Comparison of ENCODE assay signal across 2 cellular contexts in the genomic region with DNA sequence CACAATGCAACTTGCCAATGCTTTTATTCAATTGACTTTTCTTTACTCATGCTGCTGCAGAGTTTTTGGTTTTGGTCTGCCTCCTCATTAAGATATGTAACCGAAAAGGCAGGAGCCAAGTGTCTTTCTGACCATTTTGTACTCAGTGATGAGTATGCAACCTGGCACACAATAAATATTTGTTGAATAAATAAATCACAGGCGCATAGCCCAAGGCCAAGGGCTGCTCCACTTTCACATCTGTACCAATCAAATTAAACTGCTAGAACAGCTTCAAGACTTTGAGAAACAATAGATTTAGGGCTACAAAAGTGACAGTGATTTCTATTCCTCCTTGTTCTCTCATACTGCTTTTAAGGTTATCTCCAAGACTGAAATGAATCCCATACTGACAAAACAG.
TF ChIP-seq lines count a peak whose summit lies in the region.

No MANE protein-coding gene starts in this region.

TF ChIP-seq in liver, 16 proteins besides CTCF, POLR2A, EP300 and RAD21 (continued from another document):
- TF ChIP-seq, protein P1, sequence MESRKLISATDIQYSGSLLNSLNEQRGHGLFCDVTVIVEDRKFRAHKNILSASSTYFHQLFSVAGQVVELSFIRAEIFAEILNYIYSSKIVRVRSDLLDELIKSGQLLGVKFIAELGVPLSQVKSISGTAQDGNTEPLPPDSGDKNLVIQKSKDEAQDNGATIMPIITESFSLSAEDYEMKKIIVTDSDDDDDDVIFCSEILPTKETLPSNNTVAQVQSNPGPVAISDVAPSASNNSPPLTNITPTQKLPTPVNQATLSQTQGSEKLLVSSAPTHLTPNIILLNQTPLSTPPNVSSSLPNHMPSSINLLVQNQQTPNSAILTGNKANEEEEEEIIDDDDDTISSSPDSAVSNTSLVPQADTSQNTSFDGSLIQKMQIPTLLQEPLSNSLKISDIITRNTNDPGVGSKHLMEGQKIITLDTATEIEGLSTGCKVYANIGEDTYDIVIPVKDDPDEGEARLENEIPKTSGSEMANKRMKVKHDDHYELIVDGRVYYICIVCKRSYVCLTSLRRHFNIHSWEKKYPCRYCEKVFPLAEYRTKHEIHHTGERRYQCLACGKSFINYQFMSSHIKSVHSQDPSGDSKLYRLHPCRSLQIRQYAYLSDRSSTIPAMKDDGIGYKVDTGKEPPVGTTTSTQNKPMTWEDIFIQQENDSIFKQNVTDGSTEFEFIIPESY (IDR thresholded peaks at IDR 0.05): no peak
- no peak for TF ChIP-seq FOXA2 (IDR thresholded peaks at IDR 0.05)
- TF ChIP-seq SP1 (IDR thresholded peaks at IDR 0.05): peak; percentile 9
- no peak for TF ChIP-seq NR2F2 (IDR thresholded peaks at IDR 0.05)
- peak; percentile 43 for TF ChIP-seq YY1 (IDR thresholded peaks at IDR 0.05)
- TF ChIP-seq, protein P2, sequence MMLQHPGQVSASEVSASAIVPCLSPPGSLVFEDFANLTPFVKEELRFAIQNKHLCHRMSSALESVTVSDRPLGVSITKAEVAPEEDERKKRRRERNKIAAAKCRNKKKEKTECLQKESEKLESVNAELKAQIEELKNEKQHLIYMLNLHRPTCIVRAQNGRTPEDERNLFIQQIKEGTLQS (IDR thresholded peaks at IDR 0.05): no peak
- no peak for TF ChIP-seq EGR1 (IDR thresholded peaks at IDR 0.05; ENCODE audit: low read depth in 2 of 2)
- TF ChIP-seq TAF1 (conservative IDR thresholded peaks at IDR 0.05): no peak
- TF ChIP-seq RXRA (IDR thresholded peaks at IDR 0.05): peak in 1 of 2 donors; percentile 45
- no peak for TF ChIP-seq HNF4G (IDR thresholded peaks at IDR 0.05)
- TF ChIP-seq, protein P3, sequence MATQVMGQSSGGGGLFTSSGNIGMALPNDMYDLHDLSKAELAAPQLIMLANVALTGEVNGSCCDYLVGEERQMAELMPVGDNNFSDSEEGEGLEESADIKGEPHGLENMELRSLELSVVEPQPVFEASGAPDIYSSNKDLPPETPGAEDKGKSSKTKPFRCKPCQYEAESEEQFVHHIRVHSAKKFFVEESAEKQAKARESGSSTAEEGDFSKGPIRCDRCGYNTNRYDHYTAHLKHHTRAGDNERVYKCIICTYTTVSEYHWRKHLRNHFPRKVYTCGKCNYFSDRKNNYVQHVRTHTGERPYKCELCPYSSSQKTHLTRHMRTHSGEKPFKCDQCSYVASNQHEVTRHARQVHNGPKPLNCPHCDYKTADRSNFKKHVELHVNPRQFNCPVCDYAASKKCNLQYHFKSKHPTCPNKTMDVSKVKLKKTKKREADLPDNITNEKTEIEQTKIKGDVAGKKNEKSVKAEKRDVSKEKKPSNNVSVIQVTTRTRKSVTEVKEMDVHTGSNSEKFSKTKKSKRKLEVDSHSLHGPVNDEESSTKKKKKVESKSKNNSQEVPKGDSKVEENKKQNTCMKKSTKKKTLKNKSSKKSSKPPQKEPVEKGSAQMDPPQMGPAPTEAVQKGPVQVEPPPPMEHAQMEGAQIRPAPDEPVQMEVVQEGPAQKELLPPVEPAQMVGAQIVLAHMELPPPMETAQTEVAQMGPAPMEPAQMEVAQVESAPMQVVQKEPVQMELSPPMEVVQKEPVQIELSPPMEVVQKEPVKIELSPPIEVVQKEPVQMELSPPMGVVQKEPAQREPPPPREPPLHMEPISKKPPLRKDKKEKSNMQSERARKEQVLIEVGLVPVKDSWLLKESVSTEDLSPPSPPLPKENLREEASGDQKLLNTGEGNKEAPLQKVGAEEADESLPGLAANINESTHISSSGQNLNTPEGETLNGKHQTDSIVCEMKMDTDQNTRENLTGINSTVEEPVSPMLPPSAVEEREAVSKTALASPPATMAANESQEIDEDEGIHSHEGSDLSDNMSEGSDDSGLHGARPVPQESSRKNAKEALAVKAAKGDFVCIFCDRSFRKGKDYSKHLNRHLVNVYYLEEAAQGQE (IDR thresholded peaks at IDR 0.05): peak; percentile 27
- peak in 1 of 2 donors; percentile 32 for TF ChIP-seq JUND (IDR thresholded peaks at IDR 0.05)

TF ChIP-seq in HepG2, 621 proteins besides CTCF, POLR2A, EP300 and RAD21 (continued from another document):
- TF ChIP-seq, protein P4, sequence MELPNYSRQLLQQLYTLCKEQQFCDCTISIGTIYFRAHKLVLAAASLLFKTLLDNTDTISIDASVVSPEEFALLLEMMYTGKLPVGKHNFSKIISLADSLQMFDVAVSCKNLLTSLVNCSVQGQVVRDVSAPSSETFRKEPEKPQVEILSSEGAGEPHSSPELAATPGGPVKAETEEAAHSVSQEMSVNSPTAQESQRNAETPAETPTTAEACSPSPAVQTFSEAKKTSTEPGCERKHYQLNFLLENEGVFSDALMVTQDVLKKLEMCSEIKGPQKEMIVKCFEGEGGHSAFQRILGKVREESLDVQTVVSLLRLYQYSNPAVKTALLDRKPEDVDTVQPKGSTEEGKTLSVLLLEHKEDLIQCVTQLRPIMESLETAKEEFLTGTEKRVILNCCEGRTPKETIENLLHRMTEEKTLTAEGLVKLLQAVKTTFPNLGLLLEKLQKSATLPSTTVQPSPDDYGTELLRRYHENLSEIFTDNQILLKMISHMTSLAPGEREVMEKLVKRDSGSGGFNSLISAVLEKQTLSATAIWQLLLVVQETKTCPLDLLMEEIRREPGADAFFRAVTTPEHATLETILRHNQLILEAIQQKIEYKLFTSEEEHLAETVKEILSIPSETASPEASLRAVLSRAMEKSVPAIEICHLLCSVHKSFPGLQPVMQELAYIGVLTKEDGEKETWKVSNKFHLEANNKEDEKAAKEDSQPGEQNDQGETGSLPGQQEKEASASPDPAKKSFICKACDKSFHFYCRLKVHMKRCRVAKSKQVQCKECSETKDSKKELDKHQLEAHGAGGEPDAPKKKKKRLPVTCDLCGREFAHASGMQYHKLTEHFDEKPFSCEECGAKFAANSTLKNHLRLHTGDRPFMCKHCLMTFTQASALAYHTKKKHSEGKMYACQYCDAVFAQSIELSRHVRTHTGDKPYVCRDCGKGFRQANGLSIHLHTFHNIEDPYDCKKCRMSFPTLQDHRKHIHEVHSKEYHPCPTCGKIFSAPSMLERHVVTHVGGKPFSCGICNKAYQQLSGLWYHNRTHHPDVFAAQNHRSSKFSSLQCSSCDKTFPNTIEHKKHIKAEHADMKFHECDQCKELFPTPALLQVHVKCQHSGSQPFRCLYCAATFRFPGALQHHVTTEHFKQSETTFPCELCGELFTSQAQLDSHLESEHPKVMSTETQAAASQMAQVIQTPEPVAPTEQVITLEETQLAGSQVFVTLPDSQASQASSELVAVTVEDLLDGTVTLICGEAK (IDR thresholded peaks at IDR 0.05): no peak
- TF ChIP-seq, protein P4 (CRISPR knock-in tag; IDR thresholded peaks at IDR 0.05): no peak
- TF ChIP-seq AKAP8 (CRISPR knock-in tag; IDR thresholded peaks at IDR 0.05) (no peak), THYN1 (CRISPR knock-in tag; IDR thresholded peaks at IDR 0.05; ENCODE audit: borderline replicate concordance, low read depth) (no peak), HNF4G (IDR thresholded peaks at IDR 0.05; ENCODE audit: borderline replicate concordance, low read depth, low read length) (no peak), HNF4G (CRISPR knock-in tag; IDR thresholded peaks at IDR 0.05; ENCODE audit: borderline replicate concordance, low read depth) (no peak)
